17 cellular contexts compared by ENCODE assay signal in the genomic region with DNA sequence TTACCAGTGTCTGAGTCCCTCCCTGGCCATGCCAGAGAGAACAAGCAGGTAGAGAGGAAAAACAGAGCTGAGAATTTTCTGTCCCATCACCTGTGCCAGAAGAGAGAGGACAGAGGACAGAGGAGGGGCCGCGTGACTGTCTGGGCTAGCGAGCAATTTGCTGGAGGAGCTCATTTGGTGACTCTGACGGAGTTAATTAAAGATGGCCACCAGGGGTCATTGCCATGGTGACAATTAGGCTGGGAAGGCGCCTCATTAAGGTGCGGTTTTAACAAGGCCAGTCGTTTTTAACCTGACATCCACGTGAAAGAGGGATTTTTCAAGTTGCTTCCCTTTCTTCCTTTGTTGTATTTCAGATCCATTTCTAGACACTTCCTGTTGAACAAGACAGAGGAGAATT.
A peak's percentile ranks its signal among the peaks of the same experiment; 100 is the strongest.
DNase-seq lines count a peak whose midpoint lies in the region; ATAC-seq and TF ChIP-seq lines count a peak whose summit lies in the region.
"Had no signal": no experiment of that assay in that cellular context is flagged by ENCODE, and none has a peak within 500 bp of the region (broad histone marks: within the 10 kb centered on the region; RNA-seq: fewer than 3 reads in every experiment).

No MANE protein-coding gene starts in this region.

- no peak for TF ChIP-seq RAD21 in HCT116 (IDR thresholded peaks at IDR 0.05; ENCODE audit: low read depth)

- ATAC-seq in HCT116, result no peak
- ATAC-seq in HG03025 (IDR thresholded peaks at IDR 0.05; ENCODE audit: low FRiP score, unreplicated experiment), result no peak
- ATAC-seq: Panc1 had no signal

- POLR2A ChIA-PET in HCT116 (lab: Charles Lee), result no interaction called here

- no peak overlapping the region for H3K9ac ChIP-seq in HCT116 (ENCODE audit: low read length)
- H3K9ac ChIP-seq: GM23248, KMS-11 had no signal

- no peaks in the 10 kb centered on the region for H3K9me3 Mint-ChIP-seq in glutamatergic neuron (ENCODE audit: unreplicated experiment)
- H3K9me3 Mint-ChIP-seq: CD4-positive, CD25-positive, alpha-beta regulatory T cell had no signal

- peaks cover 16% of the 10 kb centered on the region for H3K27me3 Mint-ChIP-seq in glutamatergic neuron (ENCODE audit: unreplicated experiment)

- no peaks in the 10 kb centered on the region for H3K4me1 ChIP-seq in HCT116 (ENCODE audit: control insufficient read depth in 1 of 2, insufficient read depth in 2 of 2, low read length in 2 of 2)
- H3K4me1 ChIP-seq: SJCRH30 had no signal

- intact Hi-C loops in HCT116 (cut with micrococcal nuclease), result no loop called here

- TF ChIP-seq CTCF in HCT116 (IDR thresholded peaks at IDR 0.05 in 2 of 3, conservative IDR thresholded peaks at IDR 0.05 in 1 of 3; ENCODE audit: borderline replicate concordance in 1 of 3, insufficient read depth in 1 of 3, low read depth in 2 of 3, low read length in 2 of 3) (0 out of 6 replicates have a peak, but pooled peaks of 1 of the 3 experiments have one; percentile 9), glutamatergic neuron (IDR thresholded peaks at IDR 0.05; ENCODE audit: partially characterized antibody, unreplicated experiment) (peak; percentile 45), foreskin fibroblast (IDR thresholded peaks at IDR 0.05; ENCODE audit: low read depth, low read length) (no peak)

- H3K4me3 ChIP-seq in HCT116 (replicated peaks in 1 of 2; ENCODE audit: low read depth in 1 of 2, low read length in 2 of 2), result no peak overlapping the region
- H3K4me3 ChIP-seq in foreskin fibroblast (ENCODE audit: low read depth in 1 of 2, low read length in 2 of 2), result no peak overlapping the region
- H3K4me3 ChIP-seq: GM23248, SJCRH30 had no signal

- BruUV-seq in HCT116 (replicated peaks; lab: Mats Ljungman, UMichigan), result no TSS peak

- H3K27ac ChIP-seq in HCT116 (ENCODE audit: low read depth, low read length), result no peak overlapping the region
- H3K27ac ChIP-seq: GM23248, KMS-11, SJCRH30 had no signal

- H2AFZ ChIP-seq in HCT116 (ENCODE audit: low read depth, low read length, poor library complexity, severe bottlenecking), result peak overlapping the region; percentile 26
- H2AFZ ChIP-seq: GM23248 had no signal

- CTCF ChIA-PET in HCT116 (lab: Charles Lee), result interaction anchor here (1.0 kb wide), 1 partner anchor 65 kb away, joined by 6 read pairs; no protein-coding TSS in a partner anchor

- H3K36me3 ChIP-seq in HCT116 (ENCODE audit: control insufficient read depth in 1 of 2, insufficient read depth in 2 of 2, low read length in 2 of 2), result no peaks in the 10 kb centered on the region
- H3K36me3 ChIP-seq: SJCRH30 had no signal

- no peaks in the 10 kb centered on the region for H3K36me3 Mint-ChIP-seq in glutamatergic neuron (ENCODE audit: unreplicated experiment)
- H3K36me3 Mint-ChIP-seq: CD4-positive, CD25-positive, alpha-beta regulatory T cell had no signal

- TF ChIP-seq POLR2A in HCT116 (IDR thresholded peaks at IDR 0.05; ENCODE audit: borderline replicate concordance, extremely low read depth, insufficient read depth, insufficient read length), result no peak

- H3K4me2 ChIP-seq in HCT116 (ENCODE audit: low read length), result no peak overlapping the region
- H3K4me2 ChIP-seq: KMS-11 had no signal

- DNase-seq in COR-L47 (lab: John Stamatoyannopoulos, UW), result peak; percentile 70
- DNase-seq in HCT116 (ENCODE audit: low read depth, low spot score), result no peak
- DNase-seq in RPMI8226, result peak; percentile 32
- DNase-seq in glutamatergic neuron, result no peak
- DNase-seq in foreskin fibroblast, result no peak
- DNase-seq in NCI-H1694 (lab: John Stamatoyannopoulos, UW), result no peak
- DNase-seq: CD4-positive, CD25-positive, alpha-beta regulatory T cell; DMS79; GM23248; NCI-H1092 treated with DMSO at 0.1 percent for 48 hours; NCI-H1930; NCI-H2227 treated with DMSO at 0.1 percent for 48 hours; NCI-H510A; SJCRH30 had no signal

- no peak overlapping the region for H3K27ac Mint-ChIP-seq in glutamatergic neuron (ENCODE audit: unreplicated experiment)

- H4K20me1 ChIP-seq in HCT116 (ENCODE audit: insufficient read depth), result no peaks in the 10 kb centered on the region

- 0 out of 2 replicates have a peak, but pooled peaks cover 3% of the 10 kb centered on the region for H3K27me3 ChIP-seq in HCT116 (ENCODE audit: insufficient read depth, low read length)
- H3K27me3 ChIP-seq: SJCRH30 had no signal

- RAD21 ChIA-PET in HCT116 (lab: Charles Lee; ENCODE audit: low non-redundant PET in 1 of 2, low total read pairs in 2 of 2, uncharacterized antibody in 2 of 2, unreplicated experiment in 2 of 2), result interaction anchor here in 1 of 2 experiments (0.9 kb wide), 1 partner anchor 65 kb away, joined by 4 read pairs; no protein-coding TSS in a partner anchor

- no peak overlapping the region for H3K4me3 Mint-ChIP-seq in glutamatergic neuron (ENCODE audit: unreplicated experiment)
- H3K4me3 Mint-ChIP-seq: CD4-positive, CD25-positive, alpha-beta regulatory T cell had no signal

- H3K79me2 ChIP-seq in HCT116 (ENCODE audit: insufficient read depth, low read length), result no peaks in the 10 kb centered on the region

- no peaks in the 10 kb centered on the region for H3K9me2 ChIP-seq in HCT116 (ENCODE audit: insufficient read depth)

- no peaks in the 10 kb centered on the region for H3K9me3 ChIP-seq in HCT116 (ENCODE audit: control insufficient read depth in 1 of 2, insufficient read depth in 1 of 2, low read depth in 1 of 2, low read length in 2 of 2)
- H3K9me3 ChIP-seq: SJCRH30 had no signal

- H3K4me1 Mint-ChIP-seq in glutamatergic neuron (ENCODE audit: low read depth, unreplicated experiment), result peaks cover 2% of the 10 kb centered on the region
- H3K4me1 Mint-ChIP-seq: CD4-positive, CD25-positive, alpha-beta regulatory T cell had no signal

TF ChIP-seq in HCT116, 20 proteins besides CTCF, POLR2A, EP300 and RAD21:
- TF ChIP-seq, protein P1, sequence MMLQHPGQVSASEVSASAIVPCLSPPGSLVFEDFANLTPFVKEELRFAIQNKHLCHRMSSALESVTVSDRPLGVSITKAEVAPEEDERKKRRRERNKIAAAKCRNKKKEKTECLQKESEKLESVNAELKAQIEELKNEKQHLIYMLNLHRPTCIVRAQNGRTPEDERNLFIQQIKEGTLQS (IDR thresholded peaks at IDR 0.05), result no peak
- no peak for TF ChIP-seq EZH2phosphoT487 (IDR thresholded peaks at IDR 0.05; ENCODE audit: borderline replicate concordance)
- no peak for TF ChIP-seq EZH2 (IDR thresholded peaks at IDR 0.05)
- TF ChIP-seq JUND (IDR thresholded peaks at IDR 0.05), result no peak
- TF ChIP-seq SRF (IDR thresholded peaks at IDR 0.05; ENCODE audit: low read depth), result no peak
- no peak for TF ChIP-seq EGR1 (IDR thresholded peaks at IDR 0.05; ENCODE audit: low read depth)
- TF ChIP-seq REST (IDR thresholded peaks at IDR 0.05; ENCODE audit: low read depth), result no peak
- no peak for TF ChIP-seq POLR2AphosphoS5 (IDR thresholded peaks at IDR 0.05; ENCODE audit: low read depth, low read length)
- TF ChIP-seq ZBTB33 (IDR thresholded peaks at IDR 0.05; ENCODE audit: extremely low read depth, insufficient replicate concordance, low read length), result no peak
- no peak for TF ChIP-seq ELF1 (IDR thresholded peaks at IDR 0.05; ENCODE audit: borderline replicate concordance, low read depth)
- no peak for TF ChIP-seq CEBPB (IDR thresholded peaks at IDR 0.05; ENCODE audit: low read depth)
- no peak for TF ChIP-seq SP1 (IDR thresholded peaks at IDR 0.05; ENCODE audit: low read depth)
- TF ChIP-seq MAX (IDR thresholded peaks at IDR 0.05), result no peak

Comparison
In these comparisons a context has a peak if more than half of its experiments do, and no peak if none do; other contexts are left out.
1. DNase-seq: peak in COR-L47 (single experiment) and RPMI8226 (single experiment); none in HCT116 (single experiment), glutamatergic neuron (single experiment), foreskin fibroblast (0 of 2) and NCI-H1694 (single experiment).